Comparison of ENCODE assay signal across 1 cellular context in the genomic region with DNA sequence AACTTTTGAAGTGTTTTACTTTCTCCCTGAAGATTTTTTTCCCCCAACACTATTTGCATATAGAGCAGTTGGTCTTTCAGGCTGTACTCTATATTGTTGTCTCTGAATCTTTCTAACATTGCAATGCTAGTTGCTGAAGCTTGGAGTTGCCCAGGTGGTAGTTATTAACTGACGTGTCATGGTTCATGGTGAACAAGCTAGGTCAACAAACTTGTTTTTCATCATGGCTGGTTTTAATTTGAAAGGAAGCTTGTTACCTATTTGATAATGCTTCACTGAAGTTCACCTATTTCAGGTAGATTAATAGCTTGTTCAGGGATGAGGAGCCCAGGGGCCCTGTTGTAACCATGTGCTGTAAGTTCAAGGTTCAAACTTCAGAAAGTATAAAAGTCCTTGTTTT.
TF ChIP-seq lines count a peak whose summit lies in the region.

No MANE protein-coding gene starts in this region.

TF ChIP-seq in GM23338, 12 proteins besides CTCF, POLR2A, EP300 and RAD21 (continued from another document):
- TF ChIP-seq, protein P1, sequence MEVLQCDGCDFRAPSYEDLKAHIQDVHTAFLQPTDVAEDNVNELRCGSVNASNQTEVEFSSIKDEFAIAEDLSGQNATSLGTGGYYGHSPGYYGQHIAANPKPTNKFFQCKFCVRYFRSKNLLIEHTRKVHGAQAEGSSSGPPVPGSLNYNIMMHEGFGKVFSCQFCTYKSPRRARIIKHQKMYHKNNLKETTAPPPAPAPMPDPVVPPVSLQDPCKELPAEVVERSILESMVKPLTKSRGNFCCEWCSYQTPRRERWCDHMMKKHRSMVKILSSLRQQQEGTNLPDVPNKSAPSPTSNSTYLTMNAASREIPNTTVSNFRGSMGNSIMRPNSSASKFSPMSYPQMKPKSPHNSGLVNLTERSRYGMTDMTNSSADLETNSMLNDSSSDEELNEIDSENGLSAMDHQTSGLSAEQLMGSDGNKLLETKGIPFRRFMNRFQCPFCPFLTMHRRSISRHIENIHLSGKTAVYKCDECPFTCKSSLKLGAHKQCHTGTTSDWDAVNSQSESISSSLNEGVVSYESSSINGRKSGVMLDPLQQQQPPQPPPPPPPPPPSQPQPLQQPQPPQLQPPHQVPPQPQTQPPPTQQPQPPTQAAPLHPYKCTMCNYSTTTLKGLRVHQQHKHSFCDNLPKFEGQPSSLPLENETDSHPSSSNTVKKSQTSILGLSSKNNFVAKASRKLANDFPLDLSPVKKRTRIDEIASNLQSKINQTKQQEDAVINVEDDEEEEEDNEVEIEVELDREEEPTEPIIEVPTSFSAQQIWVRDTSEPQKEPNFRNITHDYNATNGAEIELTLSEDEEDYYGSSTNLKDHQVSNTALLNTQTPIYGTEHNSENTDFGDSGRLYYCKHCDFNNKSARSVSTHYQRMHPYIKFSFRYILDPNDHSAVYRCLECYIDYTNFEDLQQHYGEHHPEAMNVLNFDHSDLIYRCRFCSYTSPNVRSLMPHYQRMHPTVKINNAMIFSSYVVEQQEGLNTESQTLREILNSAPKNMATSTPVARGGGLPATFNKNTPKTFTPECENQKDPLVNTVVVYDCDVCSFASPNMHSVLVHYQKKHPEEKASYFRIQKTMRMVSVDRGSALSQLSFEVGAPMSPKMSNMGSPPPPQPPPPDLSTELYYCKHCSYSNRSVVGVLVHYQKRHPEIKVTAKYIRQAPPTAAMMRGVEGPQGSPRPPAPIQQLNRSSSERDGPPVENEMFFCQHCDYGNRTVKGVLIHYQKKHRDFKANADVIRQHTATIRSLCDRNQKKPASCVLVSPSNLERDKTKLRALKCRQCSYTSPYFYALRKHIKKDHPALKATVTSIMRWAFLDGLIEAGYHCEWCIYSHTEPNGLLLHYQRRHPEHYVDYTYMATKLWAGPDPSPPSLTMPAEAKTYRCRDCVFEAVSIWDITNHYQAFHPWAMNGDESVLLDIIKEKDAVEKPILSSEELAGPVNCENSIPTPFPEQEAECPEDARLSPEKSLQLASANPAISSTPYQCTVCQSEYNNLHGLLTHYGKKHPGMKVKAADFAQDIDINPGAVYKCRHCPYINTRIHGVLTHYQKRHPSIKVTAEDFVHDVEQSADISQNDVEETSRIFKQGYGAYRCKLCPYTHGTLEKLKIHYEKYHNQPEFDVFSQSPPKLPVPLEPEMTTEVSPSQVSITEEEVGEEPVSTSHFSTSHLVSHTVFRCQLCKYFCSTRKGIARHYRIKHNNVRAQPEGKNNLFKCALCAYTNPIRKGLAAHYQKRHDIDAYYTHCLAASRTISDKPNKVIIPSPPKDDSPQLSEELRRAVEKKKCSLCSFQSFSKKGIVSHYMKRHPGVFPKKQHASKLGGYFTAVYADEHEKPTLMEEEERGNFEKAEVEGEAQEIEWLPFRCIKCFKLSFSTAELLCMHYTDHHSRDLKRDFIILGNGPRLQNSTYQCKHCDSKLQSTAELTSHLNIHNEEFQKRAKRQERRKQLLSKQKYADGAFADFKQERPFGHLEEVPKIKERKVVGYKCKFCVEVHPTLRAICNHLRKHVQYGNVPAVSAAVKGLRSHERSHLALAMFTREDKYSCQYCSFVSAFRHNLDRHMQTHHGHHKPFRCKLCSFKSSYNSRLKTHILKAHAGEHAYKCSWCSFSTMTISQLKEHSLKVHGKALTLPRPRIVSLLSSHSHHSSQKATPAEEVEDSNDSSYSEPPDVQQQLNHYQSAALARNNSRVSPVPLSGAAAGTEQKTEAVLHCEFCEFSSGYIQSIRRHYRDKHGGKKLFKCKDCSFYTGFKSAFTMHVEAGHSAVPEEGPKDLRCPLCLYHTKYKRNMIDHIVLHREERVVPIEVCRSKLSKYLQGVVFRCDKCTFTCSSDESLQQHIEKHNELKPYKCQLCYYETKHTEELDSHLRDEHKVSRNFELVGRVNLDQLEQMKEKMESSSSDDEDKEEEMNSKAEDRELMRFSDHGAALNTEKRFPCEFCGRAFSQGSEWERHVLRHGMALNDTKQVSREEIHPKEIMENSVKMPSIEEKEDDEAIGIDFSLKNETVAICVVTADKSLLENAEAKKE (CRISPR knock-in tag; IDR thresholded peaks at IDR 0.05), result no peak
- TF ChIP-seq ZNF331 (CRISPR knock-in tag; IDR thresholded peaks at IDR 0.05; ENCODE audit: low read depth), result no peak
- TF ChIP-seq POLR2AphosphoS5 (IDR thresholded peaks at IDR 0.05; ENCODE audit: low read depth), result no peak
- no peak for TF ChIP-seq CREB1 (CRISPR knock-in tag; IDR thresholded peaks at IDR 0.05; ENCODE audit: low read depth)
- TF ChIP-seq EZH2phosphoT487 (IDR thresholded peaks at IDR 0.05; ENCODE audit: unreplicated experiment), result no peak
- TF ChIP-seq, protein P2, sequence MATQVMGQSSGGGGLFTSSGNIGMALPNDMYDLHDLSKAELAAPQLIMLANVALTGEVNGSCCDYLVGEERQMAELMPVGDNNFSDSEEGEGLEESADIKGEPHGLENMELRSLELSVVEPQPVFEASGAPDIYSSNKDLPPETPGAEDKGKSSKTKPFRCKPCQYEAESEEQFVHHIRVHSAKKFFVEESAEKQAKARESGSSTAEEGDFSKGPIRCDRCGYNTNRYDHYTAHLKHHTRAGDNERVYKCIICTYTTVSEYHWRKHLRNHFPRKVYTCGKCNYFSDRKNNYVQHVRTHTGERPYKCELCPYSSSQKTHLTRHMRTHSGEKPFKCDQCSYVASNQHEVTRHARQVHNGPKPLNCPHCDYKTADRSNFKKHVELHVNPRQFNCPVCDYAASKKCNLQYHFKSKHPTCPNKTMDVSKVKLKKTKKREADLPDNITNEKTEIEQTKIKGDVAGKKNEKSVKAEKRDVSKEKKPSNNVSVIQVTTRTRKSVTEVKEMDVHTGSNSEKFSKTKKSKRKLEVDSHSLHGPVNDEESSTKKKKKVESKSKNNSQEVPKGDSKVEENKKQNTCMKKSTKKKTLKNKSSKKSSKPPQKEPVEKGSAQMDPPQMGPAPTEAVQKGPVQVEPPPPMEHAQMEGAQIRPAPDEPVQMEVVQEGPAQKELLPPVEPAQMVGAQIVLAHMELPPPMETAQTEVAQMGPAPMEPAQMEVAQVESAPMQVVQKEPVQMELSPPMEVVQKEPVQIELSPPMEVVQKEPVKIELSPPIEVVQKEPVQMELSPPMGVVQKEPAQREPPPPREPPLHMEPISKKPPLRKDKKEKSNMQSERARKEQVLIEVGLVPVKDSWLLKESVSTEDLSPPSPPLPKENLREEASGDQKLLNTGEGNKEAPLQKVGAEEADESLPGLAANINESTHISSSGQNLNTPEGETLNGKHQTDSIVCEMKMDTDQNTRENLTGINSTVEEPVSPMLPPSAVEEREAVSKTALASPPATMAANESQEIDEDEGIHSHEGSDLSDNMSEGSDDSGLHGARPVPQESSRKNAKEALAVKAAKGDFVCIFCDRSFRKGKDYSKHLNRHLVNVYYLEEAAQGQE (IDR thresholded peaks at IDR 0.05; ENCODE audit: unreplicated experiment), result no peak
- TF ChIP-seq STAT1 (IDR thresholded peaks at IDR 0.05; ENCODE audit: unreplicated experiment), result no peak
